ENCODE assay signal across 8 cellular contexts in the genomic region with DNA sequence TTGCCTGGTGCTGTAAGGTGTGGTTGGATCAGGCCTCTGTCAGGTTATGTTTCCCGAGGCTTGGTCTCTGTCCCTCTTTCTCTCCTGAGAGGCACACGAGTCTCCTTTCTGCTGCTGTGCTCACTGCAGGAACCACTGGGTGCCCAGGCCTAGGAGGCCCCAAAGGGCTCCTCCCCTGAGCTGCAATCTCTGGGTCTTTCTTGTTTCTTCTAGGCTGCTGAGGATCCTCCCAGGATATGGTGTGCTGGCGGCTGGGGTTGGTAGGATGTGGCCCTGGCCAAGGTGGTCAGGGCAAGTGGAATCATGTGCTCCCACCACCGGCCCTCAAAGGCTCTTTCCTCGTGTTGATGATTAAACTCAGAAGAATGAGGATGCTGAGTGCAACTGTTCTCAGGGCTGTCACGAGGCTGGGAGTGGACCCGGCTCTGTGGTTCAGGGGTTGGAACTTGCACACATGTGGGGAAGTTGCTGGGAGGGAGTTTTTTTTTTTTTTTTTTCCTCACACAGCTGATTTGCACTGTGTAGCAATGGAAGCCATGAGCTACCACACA. TPM values are rescaled to one million over a fixed set of nuclear protein-coding genes. Genes with fewer than 3 reads are reported as not detected.
DNase-seq lines count a peak whose midpoint lies in the region; ATAC-seq and FAIRE-seq lines count a peak whose summit lies in the region.

No MANE protein-coding gene starts in this region.

- DNase-seq in UCSD-AML1 (lab: John Stamatoyannopoulos, UW; ENCODE audit: unreplicated experiment) = peak; percentile 80
- peak in 35 of 42 donors; percentile 18 to 76 (median 50) for DNase-seq in head of caudate nucleus
- peak; percentile 84 for DNase-seq in sciatic nerve (ENCODE audit: low spot score)
- DNase-seq in NCI-H526 treated with DMSO at 0.1 percent for 48 hours (lab: John Stamatoyannopoulos, UW) = no peak

- ATAC-seq in HG03064 (IDR thresholded peaks at IDR 0.05; ENCODE audit: low read depth, unreplicated experiment) (peak; percentile 61), sciatic nerve (peak; percentile 92), GM19455 (IDR thresholded peaks at IDR 0.05; ENCODE audit: unreplicated experiment) (no peak), GM19397 (IDR thresholded peaks at IDR 0.05; ENCODE audit: unreplicated experiment) (no peak)

- intact Hi-C loops in head of caudate nucleus (cut with DNase I) = no loop called here
- intact Hi-C loops in sciatic nerve (cut with DNase I) = no loop called here

- FAIRE-seq in G401.6 (lab: Jason Lieb, UNC) = peak; percentile 11

RNA-seq across cellular contexts. Expression of a gene that starts 43.6 kb away (rescaled TPM):
- total RNA-seq in sciatic nerve = 81.6 TPM

Comparison
In these comparisons a context has a peak if more than half of its experiments do, and no peak if none do; other contexts are left out.
1. ATAC-seq: peak in HG03064 (single experiment) and sciatic nerve (single experiment); none in GM19455 (single experiment) and GM19397 (single experiment).